In the genomic region with DNA sequence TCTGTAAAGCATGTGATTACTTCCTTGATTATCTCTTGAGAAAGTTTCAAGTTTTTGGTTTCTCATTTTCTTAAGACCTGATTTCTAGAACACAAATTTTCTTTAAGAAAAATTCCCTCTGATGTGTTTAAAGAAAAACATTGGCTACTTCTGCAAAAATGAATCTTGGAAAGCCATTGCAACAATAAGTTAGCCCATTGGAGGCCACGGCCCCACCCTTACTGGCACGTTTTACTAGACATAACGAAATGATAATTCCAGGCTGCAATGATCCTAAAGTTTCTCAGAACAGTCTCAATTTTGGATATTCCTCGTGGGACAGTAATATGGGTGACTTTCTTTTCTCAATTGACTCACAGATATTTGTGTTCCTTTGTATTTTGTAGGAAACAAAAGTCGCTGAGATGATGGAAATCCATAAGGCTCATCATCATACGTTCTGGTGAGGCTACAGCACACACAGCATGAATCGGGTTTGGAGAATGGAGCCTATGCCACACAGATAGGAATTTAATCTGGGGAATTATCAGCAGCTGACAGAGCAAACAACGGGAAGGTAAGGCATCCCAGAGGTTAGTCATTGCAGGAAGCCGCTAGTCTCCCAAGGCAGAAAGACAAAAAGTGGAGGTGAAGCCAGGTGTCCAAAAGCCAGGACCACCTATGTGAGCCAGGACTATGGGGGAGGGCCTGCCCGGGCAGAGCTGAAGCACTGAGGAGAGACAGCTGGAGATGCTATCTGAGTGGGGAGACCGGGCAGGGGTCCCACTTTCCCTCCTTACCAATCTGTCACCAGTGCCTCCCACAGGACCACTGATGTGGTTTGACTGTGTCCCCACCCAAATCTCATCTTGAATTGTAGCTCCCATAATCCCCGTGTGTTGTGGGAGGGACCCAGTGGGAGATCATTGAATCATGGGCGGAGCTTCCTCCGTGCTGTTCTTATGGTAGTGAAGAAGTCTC, we compare ENCODE assay signal across 30 cellular contexts. TPM values are rescaled to one million over a fixed set of nuclear protein-coding genes. Genes with fewer than 3 reads are reported as not detected.
"Had no signal": no experiment of that assay in that cellular context is flagged by ENCODE, and none has a peak within 500 bp of the region (broad histone marks: within the 10 kb centered on the region; RNA-seq: fewer than 3 reads in every experiment).

No MANE protein-coding gene starts in this region.

- H3K9me3 Mint-ChIP-seq: activated T-cell treated with anti-CD3 and anti-CD28 coated beads, Interleukin-2, amount 50 U/mL, for 72 hours; immature natural killer cell; natural killer cell treated with Interleukin-12 subunit alpha and Interleukin-12 subunit beta and Interleukin-15 and Interleukin-18, amount 100 ng/mL, for 72 hours; stimulated activated naive CD8-positive, alpha-beta T cell treated with anti-CD3 and anti-CD28 coated beads, Interleukin-15, amount 100 ng/mL, for 72 hours had no signal

- DNase-seq: activated CD4-positive, alpha-beta T cell treated with anti-CD3 and anti-CD28 coated beads for 36 hours; activated CD4-positive, alpha-beta T cell treated with anti-CD3 and anti-CD28 coated beads, Interleukin-2, amount 50 U/mL, for 4 hours; activated CD4-positive, CD25-positive, alpha-beta regulatory T cell; activated naive CD4-positive, alpha-beta T cell; activated T-cell treated with anti-CD3 and anti-CD28 coated beads for 4 hours; activated T-cell treated with anti-CD3 and anti-CD28 coated beads, Interleukin-2, amount 50 U/mL, for 72 hours; cerebellar nuclear complex; colonic mucosa; effector memory CD4-positive, alpha-beta T cell; erythroblast; foreskin keratinocyte; heart left ventricle; hypothalamus; immature natural killer cell; mesenchymal stem cell; mucosa of descending colon; stimulated activated CD4-positive, alpha-beta T cell treated with anti-CD3 and anti-CD28 coated beads, Interleukin-12 subunit alpha, Interleukin-12 subunit beta, amount 100 ng/mL, for 4 hours; stimulated activated CD4-positive, alpha-beta T cell treated with anti-CD3 and anti-CD28 coated beads, Interleukin-4, amount 100 ng/mL, for 24 hours; stimulated activated naive CD8-positive, alpha-beta T cell treated with anti-CD3 and anti-CD28 coated beads, Interleukin-15, amount 100 ng/mL, for 72 hours; substantia nigra; upper lobe of right lung had no signal

- H3K9me3 ChIP-seq: ascending aorta, colonic mucosa, heart left ventricle, mucosa of descending colon, neutrophil, upper lobe of right lung had no signal

- H3K36me3 Mint-ChIP-seq: activated naive CD8-positive, alpha-beta T cell; brain; immature natural killer cell; natural killer cell treated with Interleukin-12 subunit alpha and Interleukin-12 subunit beta and Interleukin-15 and Interleukin-18, amount 100 ng/mL, for 72 hours; stimulated activated memory B cell treated with anti-CD40 and anti-IgM and Interleukin-4, amounts not matched to agents 10 μg/mL and 1 μg/mL and 100 μg/mL, for 72 hours had no signal

- H3K4me1 Mint-ChIP-seq: activated CD4-positive, alpha-beta T cell treated with anti-CD3 and anti-CD28 coated beads for 36 hours; immature natural killer cell; stimulated activated memory B cell treated with anti-CD40 and anti-IgM and Interleukin-4, amounts not matched to agents 10 μg/mL and 1 μg/mL and 100 μg/mL, for 72 hours; stimulated activated naive CD8-positive, alpha-beta T cell treated with anti-CD3 and anti-CD28 coated beads, Interleukin-15, amount 100 ng/mL, for 72 hours had no signal

- ATAC-seq: activated T-cell treated with anti-CD3 and anti-CD28 coated beads, Interleukin-2, amount 50 U/mL, for 72 hours; foreskin keratinocyte; heart left ventricle; mucosa of descending colon; natural killer cell treated with Interleukin-12 subunit alpha and Interleukin-12 subunit beta and Interleukin-15 and Interleukin-18, amount 100 ng/mL, for 72 hours; sciatic nerve; stimulated activated memory B cell treated with anti-CD40 and anti-IgM and Interleukin-4, amounts not matched to agents 10 μg/mL and 1 μg/mL and 100 μg/mL, for 72 hours; stimulated activated naive CD8-positive, alpha-beta T cell treated with anti-CD3 and anti-CD28 coated beads, Interleukin-15, amount 100 ng/mL, for 72 hours; upper lobe of right lung had no signal

- H3K27me3 ChIP-seq: ascending aorta, cardiac muscle cell, colonic mucosa, foreskin keratinocyte, heart left ventricle, neutrophil, upper lobe of right lung had no signal

- H3K4me1 ChIP-seq: colonic mucosa, foreskin keratinocyte had no signal

- H3K4me3 ChIP-seq: ascending aorta, cardiac muscle cell, colonic mucosa, heart left ventricle, mucosa of descending colon, skin epidermis, upper lobe of right lung had no signal

- H3K4me3 Mint-ChIP-seq: activated CD4-positive, alpha-beta T cell treated with anti-CD3 and anti-CD28 coated beads for 36 hours; activated naive CD8-positive, alpha-beta T cell; activated T-cell treated with anti-CD3 and anti-CD28 coated beads, Interleukin-2, amount 50 U/mL, for 72 hours; brain; immature natural killer cell; natural killer cell treated with Interleukin-12 subunit alpha and Interleukin-12 subunit beta and Interleukin-15 and Interleukin-18, amount 100 ng/mL, for 72 hours; stimulated activated memory B cell treated with anti-CD40 and anti-IgM and Interleukin-4, amounts not matched to agents 10 μg/mL and 1 μg/mL and 100 μg/mL, for 72 hours; stimulated activated naive CD8-positive, alpha-beta T cell treated with anti-CD3 and anti-CD28 coated beads, Interleukin-15, amount 100 ng/mL, for 72 hours had no signal

- H3K36me3 ChIP-seq: ascending aorta, cardiac muscle cell, colonic mucosa, heart left ventricle, neutrophil, upper lobe of right lung had no signal

- H3K27ac Mint-ChIP-seq: activated CD4-positive, alpha-beta T cell treated with anti-CD3 and anti-CD28 coated beads for 36 hours; activated naive CD8-positive, alpha-beta T cell; activated T-cell treated with anti-CD3 and anti-CD28 coated beads, Interleukin-2, amount 50 U/mL, for 72 hours; brain; immature natural killer cell; natural killer cell treated with Interleukin-12 subunit alpha and Interleukin-12 subunit beta and Interleukin-15 and Interleukin-18, amount 100 ng/mL, for 72 hours; stimulated activated memory B cell treated with anti-CD40 and anti-IgM and Interleukin-4, amounts not matched to agents 10 μg/mL and 1 μg/mL and 100 μg/mL, for 72 hours had no signal

- H3K27ac ChIP-seq: ascending aorta, cardiac muscle cell, colonic mucosa, foreskin keratinocyte, heart left ventricle, neutrophil, skin epidermis, upper lobe of right lung had no signal

RNA-seq across cellular contexts. Expression of a gene that starts 36.2 kb away (rescaled TPM):
- polyA plus RNA-seq: immature natural killer cell had no signal
